ENCODE assay signal across 26 cellular contexts in genomic region chr9:99287641-99288040, GRCh38.
"Had no signal": no experiment of that assay in that cellular context is flagged by ENCODE, and none has a peak within 500 bp of the region (broad histone marks: within the 10 kb centered on the region; RNA-seq: fewer than 3 reads in every experiment).

No MANE protein-coding gene starts in this region.

- H3K4me3 ChIP-seq: ovary, psoas muscle, right lobe of liver, sigmoid colon, stomach, thoracic aorta, tibial artery, transverse colon, upper lobe of right lung, uterus had no signal

- H3K9ac ChIP-seq: parathyroid adenoma had no signal

- H3K9me3 ChIP-seq: neutrophil, ovary, psoas muscle, right lobe of liver, sigmoid colon, stomach, thoracic aorta, tibial artery, transverse colon, upper lobe of right lung, uterus had no signal

- H3K36me3 ChIP-seq: neutrophil, ovary, right lobe of liver, sigmoid colon, stomach, thoracic aorta, tibial artery, transverse colon, upper lobe of right lung, uterus had no signal

- FAIRE-seq: small intestine had no signal

- H3K27me3 ChIP-seq: neutrophil, ovary, right lobe of liver, sigmoid colon, tibial artery, transverse colon, upper lobe of right lung, uterus had no signal

- H2AFZ ChIP-seq: parathyroid adenoma had no signal

- DNase-seq: naive thymus-derived CD8-positive, alpha-beta T cell; nephron progenitor cell; nucleus accumbens; ovary; posterior cingulate gyrus; psoas muscle; right cardiac atrium; right lobe of liver; sigmoid colon; small intestine; stimulated activated CD4-positive, alpha-beta T cell treated with anti-CD3 and anti-CD28 coated beads, Interleukin-15, amount 100 ng/mL, for 24 hours; stimulated activated CD4-positive, alpha-beta T cell treated with anti-CD3 and anti-CD28 coated beads, Interleukin-2, amount 100 ng/mL, for 24 hours; stimulated activated CD4-positive, alpha-beta T cell treated with anti-CD3 and anti-CD28 coated beads, Interleukin-2, amount 100 ng/mL, for 48 hours; stimulated activated CD4-positive, alpha-beta T cell treated with anti-CD3 and anti-CD28 coated beads, Interleukin-4, amount 100 ng/mL, for 24 hours; stimulated activated naive B cell treated with anti-CD40 and anti-IgM and Interleukin-4, amounts not matched to agents 10 μg/mL and 1 μg/mL and 100 μg/mL, for 72 hours; stimulated activated naive CD4-positive, alpha-beta T cell treated with Interleukin-2 at 50 U/mL for 16 hours; stomach; tibial artery; transverse colon; upper lobe of right lung; uterus had no signal

- H3K4me1 ChIP-seq: parathyroid adenoma, psoas muscle, right lobe of liver, sigmoid colon, stomach, tibial artery, transverse colon, upper lobe of right lung, uterus had no signal

- H3K27ac ChIP-seq: neutrophil, ovary, parathyroid adenoma, psoas muscle, right lobe of liver, sigmoid colon, stomach, thoracic aorta, tibial artery, transverse colon, upper lobe of right lung, uterus had no signal

- ATAC-seq: naive thymus-derived CD8-positive, alpha-beta T cell; natural killer cell treated with Interleukin-12 subunit alpha and Interleukin-12 subunit beta and Interleukin-15 and Interleukin-18, amount 100 ng/mL, for 72 hours; psoas muscle; right cardiac atrium; right lobe of liver; stimulated activated effector memory CD8-positive, alpha-beta T cell treated with anti-CD3 and anti-CD28 coated beads, Interleukin-12 subunit alpha, Interleukin-12 subunit beta, amount 100 ng/mL, for 72 hours; stimulated activated naive B cell treated with anti-CD40 and anti-IgM and Interleukin-4, amounts not matched to agents 10 μg/mL and 1 μg/mL and 100 μg/mL, for 72 hours; upper lobe of right lung had no signal
